25 cellular contexts compared by ENCODE assay signal in the genomic region with DNA sequence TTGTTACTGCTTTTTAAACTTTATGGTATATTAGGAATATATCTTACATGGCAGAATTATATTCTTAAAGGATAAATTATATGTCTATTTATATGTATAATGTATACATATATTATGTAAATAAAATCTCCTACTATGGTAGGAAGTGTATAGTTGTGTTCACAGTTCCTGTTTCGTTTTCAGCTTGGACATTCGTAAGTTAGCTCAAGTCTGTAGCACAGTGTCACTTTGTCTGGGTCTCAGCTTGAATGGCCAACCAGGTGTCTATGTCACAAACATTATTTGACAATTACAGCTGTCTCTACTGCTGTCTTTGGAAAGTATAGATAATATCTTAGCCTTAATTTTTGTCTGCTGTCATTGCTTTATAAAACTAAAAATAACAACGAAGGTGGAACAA.
"Had no signal": no experiment of that assay in that cellular context is flagged by ENCODE, and none has a peak within 500 bp of the region (broad histone marks: within the 10 kb centered on the region; RNA-seq: fewer than 3 reads in every experiment).

No MANE protein-coding gene starts in this region.

- H3K27ac ChIP-seq: adrenal gland, breast epithelium, VCaP had no signal

- FAIRE-seq: RCC 7860 had no signal

- H3K4me3 Mint-ChIP-seq: activated CD4-positive, alpha-beta memory T cell treated with anti-CD3 and anti-CD28 coated beads, Interleukin-2, amount 10 ng/mL, durations not matched to agents 7 days and 5 days; activated naive CD8-positive, alpha-beta T cell treated with anti-CD3 and anti-CD28 coated beads, Interleukin-2, amount 10 ng/mL, durations not matched to agents 7 days and 5 days; activated T-helper 17 cell treated with anti-CD3 and anti-CD28 coated beads, Interleukin-2, amount 50 U/mL, for 72 hours; T-helper 1 cell treated with Interleukin-12 subunit alpha and Interleukin-12 subunit beta and Interleukin-4 antibody, amounts not matched to agents 30 μg/mL and 1 μg/mL, for 36 hours had no signal

- ATAC-seq: activated T-helper 17 cell treated with anti-CD3 and anti-CD28 coated beads, Interleukin-2, amount 50 U/mL, for 72 hours; PC-3 had no signal

- DNase-seq: activated CD4-positive, alpha-beta memory T cell treated with anti-CD3 and anti-CD28 coated beads, Interleukin-2, amount 10 ng/mL, durations not matched to agents 7 days and 5 days; activated CD4-positive, alpha-beta T cell treated with anti-CD3 and anti-CD28 coated beads, Interleukin-2, amount 50 U/mL, for 1 hour; activated CD4-positive, CD25-positive, alpha-beta regulatory T cell; activated gamma-delta T cell; activated naive CD4-positive, alpha-beta T cell treated with anti-CD3 and anti-CD28 coated beads, Interleukin-2, amount 50 U/mL, for 16 hours; activated naive CD8-positive, alpha-beta T cell treated with anti-CD3 and anti-CD28 coated beads, Interleukin-2, amount 10 ng/mL, durations not matched to agents 7 days and 5 days; activated T-cell treated with anti-CD3 and anti-CD28 coated beads for 4 hours; activated T-cell treated with anti-CD3 and anti-CD28 coated beads, Interleukin-2, amount 50 U/mL, for 48 hours; adrenal gland; anterior cingulate cortex; caudate nucleus; NCI-H1048; NCI-H146; NCI-H187 treated with DMSO at 0.1 percent for 48 hours; NCI-H2081 treated with DMSO at 0.1 percent for 48 hours; NCI-H446; NCI-H524; PC-3; SHP77; T-helper 9 cell had no signal

- H3K4me1 ChIP-seq: adrenal gland, breast epithelium had no signal

- H3K9me3 ChIP-seq: adrenal gland, breast epithelium had no signal

- H3K27me3 ChIP-seq: adrenal gland, breast epithelium had no signal

- H3K4me3 ChIP-seq: adrenal gland, breast epithelium had no signal

- H3K27me3 Mint-ChIP-seq: activated CD4-positive, alpha-beta memory T cell treated with anti-CD3 and anti-CD28 coated beads, Interleukin-2, amount 10 ng/mL, durations not matched to agents 7 days and 5 days; activated naive CD8-positive, alpha-beta T cell treated with anti-CD3 and anti-CD28 coated beads, Interleukin-2, amount 10 ng/mL, durations not matched to agents 7 days and 5 days; activated T-helper 17 cell treated with anti-CD3 and anti-CD28 coated beads, Interleukin-2, amount 50 U/mL, for 72 hours had no signal

- H3K27ac Mint-ChIP-seq: activated CD4-positive, alpha-beta memory T cell treated with anti-CD3 and anti-CD28 coated beads, Interleukin-2, amount 10 ng/mL, durations not matched to agents 7 days and 5 days; activated naive CD8-positive, alpha-beta T cell treated with anti-CD3 and anti-CD28 coated beads, Interleukin-2, amount 10 ng/mL, durations not matched to agents 7 days and 5 days; activated T-helper 17 cell treated with anti-CD3 and anti-CD28 coated beads, Interleukin-2, amount 50 U/mL, for 72 hours had no signal

- H3K9me3 Mint-ChIP-seq: activated T-helper 17 cell treated with anti-CD3 and anti-CD28 coated beads, Interleukin-2, amount 50 U/mL, for 72 hours had no signal

- H3K36me3 ChIP-seq: adrenal gland, breast epithelium had no signal
